19 cellular contexts compared by ENCODE assay signal in the genomic region with DNA sequence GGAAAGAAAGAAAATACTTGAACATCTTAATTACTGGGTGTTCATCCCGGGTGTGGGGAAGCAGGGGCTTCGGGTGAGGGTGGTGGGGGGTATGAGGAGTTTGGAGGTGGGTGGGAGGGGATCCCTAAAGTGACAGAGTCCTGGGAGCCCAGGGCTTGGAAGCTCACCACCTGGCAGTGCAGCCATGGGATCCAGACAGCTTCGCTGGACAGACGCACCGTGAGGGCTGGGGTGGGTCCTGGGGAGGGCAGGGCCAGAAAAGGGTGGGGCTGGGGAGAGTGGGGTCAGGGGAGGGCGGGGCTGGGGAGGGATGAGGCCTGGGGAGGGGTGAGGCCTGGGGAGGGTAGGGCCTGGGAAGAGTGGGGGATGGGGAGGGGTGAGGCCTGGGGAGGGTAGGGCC.
DNase-seq lines count a peak whose midpoint lies in the region; ATAC-seq and TF ChIP-seq lines count a peak whose summit lies in the region.
"Had no signal": no experiment of that assay in that cellular context is flagged by ENCODE, and none has a peak within 500 bp of the region (broad histone marks: within the 10 kb centered on the region; RNA-seq: fewer than 3 reads in every experiment).

No MANE protein-coding gene starts in this region.

- intact Hi-C loops in breast epithelium (cut with DNase I; ENCODE audit: low total_unique reads): loop anchor here (5.0 kb wide), 1 partner anchor 484 kb away; no protein-coding TSS in a partner anchor
- intact Hi-C loops in ovary (cut with DNase I): loop anchor here in 1 of 4 donors (10.0 kb wide), 1 partner anchor 466 kb away; no protein-coding TSS in a partner anchor

- DNase-seq in memory B cell (ENCODE audit: low spot score in 2 of 2) (no peak), osteoblast (ENCODE audit: insufficient read length, low spot score, missing footprints) (peak; percentile 84), breast epithelium (ENCODE audit: low spot score in 2 of 2) (no peak), NCI-H2107 treated with DMSO at 0.1 percent for 48 hours (lab: John Stamatoyannopoulos, UW; ENCODE audit: unreplicated experiment) (no peak), ovary (no peak), COLO668 (lab: John Stamatoyannopoulos, UW; ENCODE audit: unreplicated experiment) (no peak)
- DNase-seq: C1 segment of cervical spinal cord; Caco-2; CD4-positive, alpha-beta memory T cell; DMS153; EL; GDM1; GOT3 had no signal

- peaks cover 63% of the 10 kb centered on the region for H3K4me1 ChIP-seq in BLaER1
- no peaks in the 10 kb centered on the region for H3K4me1 ChIP-seq in HEK293 (ENCODE audit: control insufficient read depth, insufficient read depth, low read length)
- H3K4me1 ChIP-seq in osteoblast (ENCODE audit: insufficient read depth, low read length): no peaks in the 10 kb centered on the region
- H3K4me1 ChIP-seq in breast epithelium: peaks cover 0 to 4% of the 10 kb centered on the region in 2 donors
- H3K4me1 ChIP-seq in ovary (ENCODE audit: insufficient read depth): no peaks in the 10 kb centered on the region
- H3K4me1 ChIP-seq: Caco-2, HAP-1 had no signal

- peak overlapping the region; percentile 70 for H3K27ac Mint-ChIP-seq in memory B cell
- H3K27ac Mint-ChIP-seq: CD4-positive, alpha-beta memory T cell had no signal

- TF ChIP-seq EP300 in ovary (IDR thresholded peaks at IDR 0.05): no peak

- POLR2A ChIA-PET in HEK293 (lab: Yijun Ruan, JAX): no interaction called here

- H3K4me3 Mint-ChIP-seq in memory B cell: no peak overlapping the region
- H3K4me3 Mint-ChIP-seq: B cell had no signal

- H3K79me2 ChIP-seq in osteoblast (ENCODE audit: insufficient read depth, low read length): no peaks in the 10 kb centered on the region

- H3K27ac ChIP-seq in BLaER1: no peak overlapping the region
- no peak overlapping the region for H3K27ac ChIP-seq in HEK293 (ENCODE audit: extremely low read depth, low read depth, low read length)
- no peak overlapping the region for H3K27ac ChIP-seq in osteoblast (ENCODE audit: low read depth, low read length)
- no peak overlapping the region for H3K27ac ChIP-seq in breast epithelium
- no peak overlapping the region for H3K27ac ChIP-seq in ovary
- H3K27ac ChIP-seq: 22Rv1 had no signal

- no peak overlapping the region for H3K4me3 ChIP-seq in BLaER1
- H3K4me3 ChIP-seq in HEK293 (ENCODE audit: low read depth, low read length): no peak overlapping the region
- no peak overlapping the region for H3K4me3 ChIP-seq in osteoblast (ENCODE audit: insufficient read depth, low read length)
- no peak overlapping the region for H3K4me3 ChIP-seq in breast epithelium
- H3K4me3 ChIP-seq in ovary: no peak overlapping the region
- H3K4me3 ChIP-seq: GM12878, HAP-1 had no signal

- CTCF ChIA-PET in HEK293 (lab: Yijun Ruan, JAX): interaction anchor here (0.7 kb wide), 1 partner anchor 355 kb away, joined by 3 read pairs; no protein-coding TSS in a partner anchor

- ATAC-seq in memory B cell (ENCODE audit: low read depth): no peak
- ATAC-seq: GM12878 had no signal

- H2AFZ ChIP-seq in osteoblast (ENCODE audit: low read length): no peak overlapping the region

- no peaks in the 10 kb centered on the region for H3K9me3 Mint-ChIP-seq in memory B cell
- H3K9me3 Mint-ChIP-seq: CD4-positive, alpha-beta memory T cell had no signal

- H3K4me1 Mint-ChIP-seq in memory B cell: peaks cover 20% of the 10 kb centered on the region

- TF ChIP-seq POLR2A in breast epithelium (IDR thresholded peaks at IDR 0.05): no peak
- no peak for TF ChIP-seq POLR2A in ovary (IDR thresholded peaks at IDR 0.05)

- H3K27me3 ChIP-seq in BLaER1 (no peaks in the 10 kb centered on the region), osteoblast (ENCODE audit: insufficient read depth, low read length) (peaks cover 25% of the 10 kb centered on the region), breast epithelium (peaks cover 0 to 16% of the 10 kb centered on the region in 2 donors), ovary (no peaks in the 10 kb centered on the region)

- H3K27me3 Mint-ChIP-seq in memory B cell: peaks cover 19% of the 10 kb centered on the region

- no peaks in the 10 kb centered on the region for H4K20me1 ChIP-seq in BLaER1
- H4K20me1 ChIP-seq in osteoblast (ENCODE audit: insufficient read depth, low read length): no peaks in the 10 kb centered on the region

- H3K36me3 ChIP-seq in BLaER1: no peaks in the 10 kb centered on the region
- no peaks in the 10 kb centered on the region for H3K36me3 ChIP-seq in HEK293 (ENCODE audit: control insufficient read depth in 2 of 2, insufficient read depth in 1 of 2, low read length in 2 of 2)
- H3K36me3 ChIP-seq in osteoblast (ENCODE audit: insufficient read depth, low read length): no peaks in the 10 kb centered on the region
- H3K36me3 ChIP-seq in breast epithelium: no peaks in the 10 kb centered on the region
- no peaks in the 10 kb centered on the region for H3K36me3 ChIP-seq in ovary
- H3K36me3 ChIP-seq: HAP-1 had no signal

- WGBS in ovary, 3 donors: 53 to 66% (median 55%) methylated on average over 4 to 6 of the region's 6 CpGs

- no peak for TF ChIP-seq CTCF in HEK293 (tag by site-specific recombination; IDR thresholded peaks at IDR 0.05)
- no peak for TF ChIP-seq CTCF in osteoblast (IDR thresholded peaks at IDR 0.05; ENCODE audit: extremely low read depth, low read depth, low read length)
- no peak for TF ChIP-seq CTCF in breast epithelium (IDR thresholded peaks at IDR 0.05)
- no peak for TF ChIP-seq CTCF in ovary (IDR thresholded peaks at IDR 0.05)

- H3K9ac ChIP-seq in BLaER1: no peak overlapping the region

- H3K4me2 ChIP-seq in BLaER1 (peak overlapping the region; percentile 74), osteoblast (ENCODE audit: insufficient read depth, low read length) (no peak overlapping the region)

- H3K9me3 ChIP-seq in BLaER1: no peaks in the 10 kb centered on the region
- H3K9me3 ChIP-seq in HEK293 (ENCODE audit: control insufficient read depth, insufficient read depth, low read depth, low read length): no peaks in the 10 kb centered on the region
- no peaks in the 10 kb centered on the region for H3K9me3 ChIP-seq in osteoblast (ENCODE audit: low read depth, low read length)
- H3K9me3 ChIP-seq in breast epithelium: no peaks in the 10 kb centered on the region
- H3K9me3 ChIP-seq in ovary: no peaks in the 10 kb centered on the region
- H3K9me3 ChIP-seq: Caco-2, HAP-1 had no signal

- H3K36me3 Mint-ChIP-seq in memory B cell: no peaks in the 10 kb centered on the region
- H3K36me3 Mint-ChIP-seq: CD4-positive, alpha-beta memory T cell had no signal

TF ChIP-seq in HEK293, 187 proteins besides CTCF, POLR2A, EP300 and RAD21:
- peak; percentile 60 for TF ChIP-seq KLF1 (tag by site-specific recombination; IDR thresholded peaks at IDR 0.05)
- TF ChIP-seq ZBTB26 (tag by site-specific recombination; optimal IDR thresholded peaks at IDR 0.05): no peak
